Comparison of ENCODE assay signal across 8 cellular contexts in genomic region chr6:17705778-17706579, GRCh38. TPM values are rescaled to one million over a fixed set of nuclear protein-coding genes. Genes with fewer than 3 reads are reported as not detected.
DNase-seq lines count a peak whose midpoint lies in the region; ATAC-seq and TF ChIP-seq lines count a peak whose summit lies in the region.

No MANE protein-coding gene starts in this region.

- peaks cover 35% of the 10 kb centered on the region for H3K36me3 Mint-ChIP-seq in activated CD4-positive, alpha-beta T cell treated with anti-CD3 and anti-CD28 coated beads, Interleukin-2, amount 10 ng/mL, durations not matched to agents 7 days and 5 days (ENCODE audit: low read depth)

- peaks cover 43% of the 10 kb centered on the region for H3K4me1 Mint-ChIP-seq in activated CD4-positive, alpha-beta T cell treated with anti-CD3 and anti-CD28 coated beads, Interleukin-2, amount 10 ng/mL, durations not matched to agents 7 days and 5 days

- H3K27ac Mint-ChIP-seq in activated CD4-positive, alpha-beta T cell treated with anti-CD3 and anti-CD28 coated beads, Interleukin-2, amount 10 ng/mL, durations not matched to agents 7 days and 5 days: peak overlapping the region; percentile 99

- POLR2A ChIA-PET in A673 (lab: Charles Lee; ENCODE audit: low non-redundant PET): interaction anchor here (0.7 to 1.5 kb wide), 2 partner anchors 9 to 313 kb away, joined by 4 to 7 read pairs; partner anchors contain the start of gene CAP2
- POLR2A ChIA-PET in activated CD4-positive, alpha-beta T cell treated with anti-CD3 and anti-CD28 coated beads, Interleukin-2, amount 10 ng/mL, durations not matched to agents 7 days and 5 days (lab: Charles Lee): no interaction called here

- intact Hi-C loops in A673 (cut with micrococcal nuclease; ENCODE audit: unreplicated experiment): no loop called here
- intact Hi-C loops in dorsolateral prefrontal cortex (cut with DNase I): loop anchor here (2.0 to 5.0 kb wide), 2 partner anchors 105 to 556 kb away; partner anchors contain the start of genes FAM8A1 (in 2 of the 2) and DEK (in 1 of the 2)

- H3K4me3 Mint-ChIP-seq in activated CD4-positive, alpha-beta T cell treated with anti-CD3 and anti-CD28 coated beads, Interleukin-2, amount 10 ng/mL, durations not matched to agents 7 days and 5 days: peak overlapping the region; percentile 87

- BruUV-seq in A673 (replicated peaks; lab: Mats Ljungman, UMichigan): no TSS peak

- H3K36me3 ChIP-seq in A673 (ENCODE audit: insufficient read depth, low read length, poor library complexity, severe bottlenecking): no peaks in the 10 kb centered on the region

- H3K27me3 Mint-ChIP-seq in activated CD4-positive, alpha-beta T cell treated with anti-CD3 and anti-CD28 coated beads, Interleukin-2, amount 10 ng/mL, durations not matched to agents 7 days and 5 days: no peaks in the 10 kb centered on the region

- ATAC-seq in GM18511 (IDR thresholded peaks at IDR 0.05; ENCODE audit: unreplicated experiment) (peak; percentile 59), HG02981 (IDR thresholded peaks at IDR 0.05; ENCODE audit: unreplicated experiment) (peak; percentile 57)

- H3K27me3 ChIP-seq in A673 (replicated peaks; ENCODE audit: insufficient read depth, low read depth, low read length, poor library complexity): no peaks in the 10 kb centered on the region
- no peaks in the 10 kb centered on the region for H3K27me3 ChIP-seq in dorsolateral prefrontal cortex

- H3K4me3 ChIP-seq in A673 (ENCODE audit: low read depth, low read length, poor library complexity, severe bottlenecking) (peak overlapping the region; percentile 84), dorsolateral prefrontal cortex (peak overlapping the region; percentile 77 to 100 (median 96))

- peaks cover 21% of the 10 kb centered on the region for H3K4me1 ChIP-seq in A673 (ENCODE audit: insufficient read depth, low read length, poor library complexity, severe bottlenecking)

- H3K9me3 Mint-ChIP-seq in activated CD4-positive, alpha-beta T cell treated with anti-CD3 and anti-CD28 coated beads, Interleukin-2, amount 10 ng/mL, durations not matched to agents 7 days and 5 days: no peaks in the 10 kb centered on the region

- peak overlapping the region; percentile 97 for H3K27ac ChIP-seq in A673 (ENCODE audit: low read depth, low read length, poor library complexity, severe bottlenecking)
- H3K27ac ChIP-seq in dorsolateral prefrontal cortex: peak overlapping the region; percentile 74 to 99 (median 95)

- no peaks in the 10 kb centered on the region for H3K9me3 ChIP-seq in A673 (ENCODE audit: low read depth, low read length, poor library complexity, severe bottlenecking)

- DNase-seq in A673 (ENCODE audit: low spot score): peak; percentile 82
- peak; percentile 51 for DNase-seq in NCI-H2227 treated with DMSO at 0.1 percent for 48 hours (lab: John Stamatoyannopoulos, UW)
- peak; percentile 88 for DNase-seq in activated CD4-positive, alpha-beta T cell treated with anti-CD3 and anti-CD28 coated beads, Interleukin-2, amount 10 ng/mL, durations not matched to agents 7 days and 5 days
- peak in 4 of 10 donors; percentile 20 to 55 (median 46) for DNase-seq in dorsolateral prefrontal cortex
- DNase-seq in medulla oblongata (ENCODE audit: extremely low spot score): peak; percentile 52
- DNase-seq in stimulated activated CD8-positive, alpha-beta memory T cell treated with anti-CD3 and anti-CD28 coated beads, Interleukin-15, amount 100 ng/mL, for 4 hours (ENCODE audit: low read depth in 2 of 2): peak; percentile 78

- CTCF ChIA-PET in A673 (lab: Charles Lee): no interaction called here
- CTCF ChIA-PET in activated CD4-positive, alpha-beta T cell treated with anti-CD3 and anti-CD28 coated beads, Interleukin-2, amount 10 ng/mL, durations not matched to agents 7 days and 5 days (lab: Charles Lee): interaction anchor here (0.6 to 1.4 kb wide), 2 partner anchors 66 to 86 kb away, joined by 3 read pairs; no protein-coding TSS in a partner anchor

- TF ChIP-seq CTCF in A673 (conservative IDR thresholded peaks at IDR 0.05; ENCODE audit: low read depth, low read length) (no peak; the same call in 1 of the 2 replicates), dorsolateral prefrontal cortex (IDR thresholded peaks at IDR 0.05 in 54 of 56, conservative IDR thresholded peaks at IDR 0.05 in 2 of 56; ENCODE audit: low read depth in 1 of 56, partially characterized antibody in 56 of 56) (peak in 4 of 56 donors; percentile 4 to 11 (median 6))

RNA-seq across cellular contexts. Expression of gene NUP153, which starts 0.7 kb away (rescaled TPM):
- total RNA-seq in A673 (2021): 90.1 and 104 TPM in 2 replicates
- total RNA-seq in activated CD4-positive, alpha-beta T cell treated with anti-CD3 and anti-CD28 coated beads, Interleukin-2, amount 10 ng/mL, durations not matched to agents 7 days and 5 days: 10 to 100 TPM; 74.0 to 91.0 TPM
- 10 to 100 TPM; 26.7 to 40.0 (median 33.5) TPM for total RNA-seq in dorsolateral prefrontal cortex
